17 cellular contexts compared by ENCODE assay signal in the genomic region with DNA sequence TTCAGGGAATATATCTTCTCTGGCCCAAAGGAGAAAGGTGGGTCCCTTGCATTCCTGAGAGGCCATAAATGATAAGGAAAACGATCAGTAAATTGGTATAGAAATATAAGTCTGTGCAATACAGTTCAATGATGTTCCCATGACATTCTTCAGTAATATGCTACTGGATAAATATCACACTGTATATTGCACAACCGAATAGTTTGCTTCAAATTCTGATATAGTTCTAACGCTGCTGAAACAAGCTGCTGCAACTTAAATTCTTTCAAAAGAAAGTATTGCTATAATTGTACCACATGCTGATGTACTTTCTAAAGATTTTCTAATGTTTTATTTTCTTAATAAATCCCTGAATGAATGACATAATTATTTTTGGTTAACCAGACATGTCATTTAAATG. TPM values are rescaled to one million over a fixed set of nuclear protein-coding genes. Genes with fewer than 3 reads are reported as not detected.
"Had no signal": no experiment of that assay in that cellular context is flagged by ENCODE, and none has a peak within 500 bp of the region (broad histone marks: within the 10 kb centered on the region; RNA-seq: fewer than 3 reads in every experiment).

No MANE protein-coding gene starts in this region.

- H3K4me1 ChIP-seq: prostate gland, suprapubic skin had no signal

- H3K4me3 ChIP-seq: prostate gland had no signal

- H3K36me3 ChIP-seq: brain microvascular endothelial cell, prostate gland, suprapubic skin had no signal

- H3K9me3 Mint-ChIP-seq: activated naive CD8-positive, alpha-beta T cell treated with anti-CD3 and anti-CD28 coated beads for 36 hours; activated T-helper 1 cell treated with anti-CD3 and anti-CD28 coated beads, Interleukin-12 subunit alpha, Interleukin-12 subunit beta, Interleukin-2, Interleukin-4 antibody, amounts not matched to agents 30 ng/mL and 10 ng/mL and 1 ng/mL, durations not matched to agents 14 hours and 24 hours and 36 hours; central memory CD8-positive, alpha-beta T cell; dendritic cell treated with granulocyte-macrophage colony-stimulating factor and Interleukin-4, amounts not matched to agents 40 ng/mL and 50 ng/mL, for 4 days; type B pancreatic cell had no signal

- H3K27ac Mint-ChIP-seq: activated naive CD8-positive, alpha-beta T cell treated with anti-CD3 and anti-CD28 coated beads for 36 hours; activated T-helper 1 cell treated with anti-CD3 and anti-CD28 coated beads, Interleukin-12 subunit alpha, Interleukin-12 subunit beta, Interleukin-2, Interleukin-4 antibody, amounts not matched to agents 30 ng/mL and 10 ng/mL and 1 ng/mL, durations not matched to agents 14 hours and 24 hours and 36 hours; dendritic cell treated with granulocyte-macrophage colony-stimulating factor and Interleukin-4, amounts not matched to agents 40 ng/mL and 50 ng/mL, for 4 days; type B pancreatic cell had no signal

- H3K9me3 ChIP-seq: prostate gland, suprapubic skin had no signal

- H3K4me3 Mint-ChIP-seq: activated naive CD8-positive, alpha-beta T cell treated with anti-CD3 and anti-CD28 coated beads for 36 hours; activated T-helper 1 cell treated with anti-CD3 and anti-CD28 coated beads, Interleukin-12 subunit alpha, Interleukin-12 subunit beta, Interleukin-2, Interleukin-4 antibody, amounts not matched to agents 30 ng/mL and 10 ng/mL and 1 ng/mL, durations not matched to agents 14 hours and 24 hours and 36 hours; central memory CD8-positive, alpha-beta T cell; dendritic cell treated with granulocyte-macrophage colony-stimulating factor and Interleukin-4, amounts not matched to agents 40 ng/mL and 50 ng/mL, for 4 days; type B pancreatic cell had no signal

- H3K36me3 Mint-ChIP-seq: activated naive CD8-positive, alpha-beta T cell treated with anti-CD3 and anti-CD28 coated beads for 36 hours; type B pancreatic cell had no signal

- H3K27ac ChIP-seq: brain microvascular endothelial cell, prostate gland had no signal

- DNase-seq: activated naive CD8-positive, alpha-beta T cell treated with anti-CD3 and anti-CD28 coated beads for 36 hours; anterior cingulate cortex; brain microvascular endothelial cell; effector memory CD4-positive, alpha-beta T cell; hypothalamus; left ventricle myocardium superior; right cardiac atrium; stimulated activated naive CD8-positive, alpha-beta T cell treated with anti-CD3 and anti-CD28 coated beads, Interleukin-15, Interleukin-2, amounts not matched to agents 100 U/mL and 50 U/mL, for 24 hours had no signal

- H3K27me3 Mint-ChIP-seq: activated naive CD8-positive, alpha-beta T cell treated with anti-CD3 and anti-CD28 coated beads for 36 hours; central memory CD8-positive, alpha-beta T cell; dendritic cell treated with granulocyte-macrophage colony-stimulating factor and Interleukin-4, amounts not matched to agents 40 ng/mL and 50 ng/mL, for 4 days; type B pancreatic cell had no signal

- ATAC-seq: activated CD4-positive, CD25-positive, alpha-beta regulatory T cell treated with anti-CD3 and anti-CD28 coated beads, Interleukin-2, amount 50 U/mL, for 24 hours; stimulated activated naive CD8-positive, alpha-beta T cell treated with anti-CD3 and anti-CD28 coated beads, Interleukin-15, Interleukin-2, amounts not matched to agents 100 U/mL and 50 U/mL, for 24 hours had no signal

- H3K27me3 ChIP-seq: brain microvascular endothelial cell, suprapubic skin had no signal

RNA-seq across cellular contexts. Expression of gene FGF7, which starts 44.7 kb away (rescaled TPM):
- total RNA-seq: activated CD8-positive, alpha-beta memory T cell treated with anti-CD3 and anti-CD28 coated beads for 36 hours; activated naive CD8-positive, alpha-beta T cell treated with anti-CD3 and anti-CD28 coated beads for 36 hours; activated T-helper 1 cell treated with anti-CD3 and anti-CD28 coated beads, Interleukin-12 subunit alpha, Interleukin-12 subunit beta, Interleukin-2, Interleukin-4 antibody, amounts not matched to agents 30 ng/mL and 10 ng/mL and 1 ng/mL, durations not matched to agents 14 hours and 24 hours and 36 hours; kidney epithelial cell had no signal
